Comparison of ENCODE assay signal across 23 cellular contexts in genomic region chr16:50525716-50526115, GRCh38. TPM values are rescaled to one million over a fixed set of nuclear protein-coding genes. Genes with fewer than 3 reads are reported as not detected.
DNase-seq lines count a peak whose midpoint lies in the region; ATAC-seq, FAIRE-seq and TF ChIP-seq lines count a peak whose summit lies in the region.
"Had no signal": no experiment of that assay in that cellular context is flagged by ENCODE, and none has a peak within 500 bp of the region (broad histone marks: within the 10 kb centered on the region; RNA-seq: fewer than 3 reads in every experiment).

No MANE protein-coding gene starts in this region.

- no peak overlapping the region for H3K4ac ChIP-seq in H9 (ENCODE audit: low read depth, low read length)

- dilution Hi-C loops in mammary epithelial cell (cut with HindIII; ENCODE audit: low sequenced_read_pairs): no loop called here

- H3K36me3 ChIP-seq in Caco-2 (ENCODE audit: control insufficient read depth, insufficient read depth, low read length) (no peaks in the 10 kb centered on the region; the same call in 1 of the 2 replicates), endodermal cell (ENCODE audit: control insufficient read depth, insufficient read depth, low read length) (no peaks in the 10 kb centered on the region), spleen (no peaks in the 10 kb centered on the region), HAP-1 (replicated peaks) (no peaks in the 10 kb centered on the region), mammary epithelial cell (ENCODE audit: insufficient read depth, low read length) (no peaks in the 10 kb centered on the region), kidney (ENCODE audit: control insufficient read depth in 1 of 2, insufficient read depth in 2 of 2, low read length in 2 of 2) (no peaks in the 10 kb centered on the region)
- H3K36me3 ChIP-seq: BLaER1 had no signal

- WGBS in H9 (ENCODE audit: extremely low coverage, insufficient read length, low lambda C conversion rate): no CpG with 5 or more reads among the region's 6 CpGs
- 90 to 94% methylated on average over 5 to 6 of the region's 6 CpGs for WGBS in endodermal cell (ENCODE audit: insufficient coverage in 1 of 2, insufficient read length in 1 of 2), 2 experiments
- 86 to 94% (median 91%) methylated on average over 6 of the region's 6 CpGs for WGBS in spleen, 5 donors
- 73% methylated on average over 5 of the region's 6 CpGs for WGBS in mammary epithelial cell (ENCODE audit: low coverage, missing lambda C conversion rate)

- no peak overlapping the region for H3K56ac ChIP-seq in H9 (ENCODE audit: insufficient read length, low read depth, low read length)

- H3K27ac ChIP-seq in H9 (ENCODE audit: insufficient read length, low read depth, low read length) (no peak overlapping the region), endodermal cell (ENCODE audit: low read depth, low read length) (no peak overlapping the region), spleen (no peak overlapping the region), mammary epithelial cell (ENCODE audit: insufficient read depth, low read depth, low read length) (no peak overlapping the region), kidney (ENCODE audit: low read depth in 2 of 2, low read length in 2 of 2) (no peak overlapping the region)
- H3K27ac ChIP-seq: BLaER1, C4-2B had no signal

- H2BK15ac ChIP-seq in H9 (ENCODE audit: low read depth, low read length): no peak overlapping the region

- H3K23ac ChIP-seq in H9 (ENCODE audit: insufficient read length, low read depth, low read length): no peak overlapping the region

- H2BK12ac ChIP-seq in H9 (ENCODE audit: insufficient read length, low read depth, low read length): no peak overlapping the region

- no peak overlapping the region for H3K4me2 ChIP-seq in H9 (ENCODE audit: insufficient read depth, insufficient read length, low read length)
- H3K4me2 ChIP-seq in mammary epithelial cell (ENCODE audit: insufficient read depth, low read depth, low read length): no peak overlapping the region
- H3K4me2 ChIP-seq: BLaER1, GM23338 had no signal

- no peak overlapping the region for H2BK120ac ChIP-seq in H9 (ENCODE audit: low read depth, low read length, poor library complexity, severe bottlenecking)

- no peak overlapping the region for H4K8ac ChIP-seq in H9 (replicated peaks; ENCODE audit: insufficient read length, low read depth, low read length)

- CTCF ChIA-PET in Caco-2 (lab: Charles Lee) (no interaction called here), mammary epithelial cell (lab: Charles Lee; ENCODE audit: low non-redundant PET) (no interaction called here)

- H3K27me3 ChIP-seq in Caco-2 (replicated peaks; ENCODE audit: control insufficient read depth, insufficient read depth, low read length) (no peaks in the 10 kb centered on the region), H9 (ENCODE audit: insufficient read depth, low read length) (no peaks in the 10 kb centered on the region), endodermal cell (ENCODE audit: control insufficient read depth, insufficient read depth, low read length, poor library complexity, severe bottlenecking) (no peaks in the 10 kb centered on the region), spleen (replicated peaks in 1 of 7) (peaks cover 0 to 42% (median 0%) of the 10 kb centered on the region in 7 donors), HAP-1 (ENCODE audit: low read depth) (no peaks in the 10 kb centered on the region), mammary epithelial cell (ENCODE audit: insufficient read depth, low read length) (no peaks in the 10 kb centered on the region)
- H3K27me3 ChIP-seq: BLaER1 had no signal

- no peak overlapping the region for H2AFZ ChIP-seq in H9 (ENCODE audit: low read length)
- H2AFZ ChIP-seq in mammary epithelial cell (ENCODE audit: low read depth, low read length): no peak overlapping the region
- H2AFZ ChIP-seq: GM23338 had no signal

- DNase-seq in Caco-2: peak in 1 of 2 experiments; percentile 5
- DNase-seq in H9: peak; percentile 2
- peak; percentile 7 for DNase-seq in endodermal cell
- peak; percentile 16 for DNase-seq in spleen
- no peak for DNase-seq in HAP-1 (ENCODE audit: low spot score in 2 of 2)
- DNase-seq in mammary epithelial cell: no peak
- no peak for DNase-seq in kidney
- DNase-seq in stimulated activated naive CD8-positive, alpha-beta T cell treated with anti-CD3 and anti-CD28 coated beads, Interleukin-15, amount 100 ng/mL, for 72 hours: no peak
- DNase-seq: CD4-positive, CD25-positive, alpha-beta regulatory T cell; DMS 273 treated with DMSO at 0.1 percent for 48 hours; DMS53; DMS79 treated with DMSO at 0.1 percent for 48 hours; GF-D8; HCEC 1CT had no signal

- H3K27me3 Mint-ChIP-seq in Caco-2 (ENCODE audit: insufficient read depth, unreplicated experiment) (no peaks in the 10 kb centered on the region), H9 (ENCODE audit: low read depth) (peaks cover 40% of the 10 kb centered on the region), endodermal cell (ENCODE audit: insufficient read depth) (peaks cover 19% of the 10 kb centered on the region)
- peaks cover 16% of the 10 kb centered on the region for H3K27me3 Mint-ChIP-seq in stimulated activated naive CD8-positive, alpha-beta T cell treated with anti-CD3 and anti-CD28 coated beads, Interleukin-15, amount 100 ng/mL, for 72 hours

- intact Hi-C loops in Caco-2 (cut with micrococcal nuclease; ENCODE audit: unreplicated experiment): no loop called here
- intact Hi-C loops in spleen (cut with DNase I; ENCODE audit: low total_unique reads): no loop called here
- intact Hi-C loops in mammary epithelial cell (cut with micrococcal nuclease): no loop called here
- intact Hi-C loops in kidney (cut with DNase I): no loop called here

- no peak overlapping the region for H2BK5ac ChIP-seq in H9 (ENCODE audit: insufficient read length, low read length)

- H3K27ac Mint-ChIP-seq in Caco-2 (ENCODE audit: unreplicated experiment) (peak overlapping the region; percentile 33), H9 (no peak overlapping the region), endodermal cell (no peak overlapping the region)
- no peak overlapping the region for H3K27ac Mint-ChIP-seq in stimulated activated naive CD8-positive, alpha-beta T cell treated with anti-CD3 and anti-CD28 coated beads, Interleukin-15, amount 100 ng/mL, for 72 hours
- H3K27ac Mint-ChIP-seq: B cell; CD4-positive, CD25-positive, alpha-beta regulatory T cell; CD8-positive, alpha-beta T cell; GM23338 had no signal

- H3K4me3 Mint-ChIP-seq in Caco-2 (ENCODE audit: unreplicated experiment) (no peak overlapping the region), H9 (no peak overlapping the region), endodermal cell (no peak overlapping the region)
- H3K4me3 Mint-ChIP-seq in stimulated activated naive CD8-positive, alpha-beta T cell treated with anti-CD3 and anti-CD28 coated beads, Interleukin-15, amount 100 ng/mL, for 72 hours: no peak overlapping the region
- H3K4me3 Mint-ChIP-seq: B cell; CD4-positive, CD25-positive, alpha-beta regulatory T cell; CD8-positive, alpha-beta T cell; GM23338 had no signal

- TF ChIP-seq POLR2A in spleen (IDR thresholded peaks at IDR 0.05): no peak

- POLR2A ChIA-PET in Caco-2 (lab: Charles Lee): no interaction called here

- H3K9me3 ChIP-seq in Caco-2: peaks cover 18% of the 10 kb centered on the region
- H3K9me3 ChIP-seq in H9 (ENCODE audit: control insufficient read depth, low read depth, low read length): no peaks in the 10 kb centered on the region
- peaks cover 14% of the 10 kb centered on the region for H3K9me3 ChIP-seq in endodermal cell (ENCODE audit: control insufficient read depth, low read length)
- peaks cover 0 to 22% (median 18%) of the 10 kb centered on the region in 8 donors for H3K9me3 ChIP-seq in spleen
- H3K9me3 ChIP-seq in HAP-1: 0 out of 2 replicates have a peak, but pooled peaks cover 2% of the 10 kb centered on the region
- peaks cover 8% of the 10 kb centered on the region for H3K9me3 ChIP-seq in mammary epithelial cell (replicated peaks; ENCODE audit: insufficient read depth, low read length)
- peaks cover 0 to 6% of the 10 kb centered on the region in 2 donors for H3K9me3 ChIP-seq in kidney (ENCODE audit: control insufficient read depth in 1 of 2, low read length in 2 of 2)

- H3K36me3 Mint-ChIP-seq in Caco-2 (ENCODE audit: insufficient read depth, unreplicated experiment) (peaks cover 32% of the 10 kb centered on the region), H9 (ENCODE audit: insufficient read depth in 1 of 3, low read depth in 3 of 3) (no peaks in the 10 kb centered on the region; a peak in 2 of 7 replicates), endodermal cell (ENCODE audit: low read depth) (no peaks in the 10 kb centered on the region)
- H3K36me3 Mint-ChIP-seq: CD8-positive, alpha-beta T cell had no signal

- H4K5ac ChIP-seq in H9 (ENCODE audit: insufficient read length, low read depth, low read length): no peak overlapping the region

- TF ChIP-seq CTCF in Caco-2 (IDR thresholded peaks at IDR 0.05; ENCODE audit: insufficient read depth in 1 of 2, low read depth in 1 of 2, low read length in 1 of 2, severe bottlenecking in 1 of 2, unreplicated experiment in 1 of 2) (no peak), H9 (conservative IDR thresholded peaks at IDR 0.05) (no peak), endodermal cell (conservative IDR thresholded peaks at IDR 0.05) (no peak), spleen (IDR thresholded peaks at IDR 0.05 in 8 of 11, conservative IDR thresholded peaks at IDR 0.05 in 3 of 11) (no peak), mammary epithelial cell (conservative IDR thresholded peaks at IDR 0.05 in 1 of 2, IDR thresholded peaks at IDR 0.05 in 1 of 2; ENCODE audit: extremely low read depth in 1 of 2, insufficient read depth in 1 of 2, low read depth in 1 of 2, low read length in 2 of 2) (no peak), kidney (IDR thresholded peaks at IDR 0.05; ENCODE audit: borderline replicate concordance, extremely low read depth, insufficient read depth) (no peak)

- peaks cover 15% of the 10 kb centered on the region for H3K4me1 Mint-ChIP-seq in Caco-2 (ENCODE audit: low read depth, unreplicated experiment)
- peaks cover 11% of the 10 kb centered on the region in 2 experiments for H3K4me1 Mint-ChIP-seq in H9
- H3K4me1 Mint-ChIP-seq in endodermal cell: peaks cover 2% of the 10 kb centered on the region
- H3K4me1 Mint-ChIP-seq in stimulated activated naive CD8-positive, alpha-beta T cell treated with anti-CD3 and anti-CD28 coated beads, Interleukin-15, amount 100 ng/mL, for 72 hours: no peaks in the 10 kb centered on the region
- H3K4me1 Mint-ChIP-seq: B cell; CD4-positive, CD25-positive, alpha-beta regulatory T cell; GM23338 had no signal

- no peak overlapping the region for H3K18ac ChIP-seq in H9 (ENCODE audit: insufficient read length, low read depth, low read length)

- H3K9ac ChIP-seq in H9 (ENCODE audit: extremely low read depth, insufficient read length, low read length) (no peak overlapping the region), endodermal cell (ENCODE audit: extremely low read depth, low read length, poor library complexity, severe bottlenecking) (no peak overlapping the region), mammary epithelial cell (ENCODE audit: insufficient read depth, low read length) (no peak overlapping the region), kidney (ENCODE audit: low read length in 2 of 2) (no peak overlapping the region)
- H3K9ac ChIP-seq: BLaER1 had no signal

- in situ Hi-C loops in HAP-1 (cut with MboI; ENCODE audit: low sequenced_read_pairs): no loop called here
- in situ Hi-C loops in mammary epithelial cell (cut with MboI; ENCODE audit: low sequenced_read_pairs in 2 of 2): no loop called here

- no peak overlapping the region for H3K14ac ChIP-seq in H9 (ENCODE audit: insufficient read depth, low read length)

- no peaks in the 10 kb centered on the region for H3K79me2 ChIP-seq in H9 (ENCODE audit: insufficient read depth, low read length)
- no peaks in the 10 kb centered on the region for H3K79me2 ChIP-seq in mammary epithelial cell (ENCODE audit: insufficient read depth, low read length)

- H3K4me3 ChIP-seq in Caco-2 (ENCODE audit: low read depth, low read length) (no peak overlapping the region), endodermal cell (ENCODE audit: low read length) (no peak overlapping the region), spleen (no peak overlapping the region), HAP-1 (no peak overlapping the region), mammary epithelial cell (replicated peaks in 1 of 3; ENCODE audit: insufficient read depth in 1 of 3, low read depth in 2 of 3, low read length in 3 of 3) (no peak overlapping the region), kidney (ENCODE audit: low read length in 2 of 2) (no peak overlapping the region)
- H3K4me3 ChIP-seq: BLaER1, GM23338 had no signal

- no peak overlapping the region for H2AK5ac ChIP-seq in H9 (ENCODE audit: insufficient read length, low read length)

- no peaks in the 10 kb centered on the region for H3K79me1 ChIP-seq in H9 (ENCODE audit: insufficient read depth, low read depth, low read length, poor library complexity, severe bottlenecking)

- H3K9me3 Mint-ChIP-seq in Caco-2 (ENCODE audit: unreplicated experiment) (peaks cover 27% of the 10 kb centered on the region), H9 (peaks cover 18 to 20% of the 10 kb centered on the region in 2 experiments; a peak in 4 of 5 replicates), endodermal cell (peaks cover 25% of the 10 kb centered on the region)
- H3K9me3 Mint-ChIP-seq in stimulated activated naive CD8-positive, alpha-beta T cell treated with anti-CD3 and anti-CD28 coated beads, Interleukin-15, amount 100 ng/mL, for 72 hours: peaks cover 4 to 17% of the 10 kb centered on the region in 2 donors

- no peak overlapping the region for H4K91ac ChIP-seq in H9 (ENCODE audit: insufficient read length, low read depth, low read length)

- no peak overlapping the region for H2BK20ac ChIP-seq in H9 (ENCODE audit: low read depth, low read length, poor library complexity, severe bottlenecking)

- H4K20me1 ChIP-seq in H9 (ENCODE audit: control insufficient read depth, insufficient read depth, insufficient read length): no peaks in the 10 kb centered on the region
- H4K20me1 ChIP-seq in mammary epithelial cell (ENCODE audit: insufficient read depth, low read length): no peaks in the 10 kb centered on the region
- H4K20me1 ChIP-seq: BLaER1 had no signal

- peaks cover 21% of the 10 kb centered on the region for H3K4me1 ChIP-seq in Caco-2
- no peaks in the 10 kb centered on the region for H3K4me1 ChIP-seq in H9 (ENCODE audit: insufficient read depth, low read length)
- peaks cover 2% of the 10 kb centered on the region for H3K4me1 ChIP-seq in endodermal cell (ENCODE audit: control insufficient read depth, insufficient read depth, low read length)
- H3K4me1 ChIP-seq in spleen: no peaks in the 10 kb centered on the region
- H3K4me1 ChIP-seq in HAP-1: no peaks in the 10 kb centered on the region
- no peaks in the 10 kb centered on the region for H3K4me1 ChIP-seq in mammary epithelial cell (ENCODE audit: insufficient read depth, low read length)
- H3K4me1 ChIP-seq in kidney (ENCODE audit: control insufficient read depth in 1 of 2, insufficient read depth in 1 of 2, low read depth in 1 of 2, low read length in 2 of 2): no peaks in the 10 kb centered on the region
- H3K4me1 ChIP-seq: BLaER1 had no signal

- H3K23me2 ChIP-seq in H9 (ENCODE audit: insufficient read length, low read depth, low read length, poor library complexity, severe bottlenecking): no peaks in the 10 kb centered on the region

- BruUV-seq in Caco-2 (replicated peaks; lab: Mats Ljungman, UMichigan) (no TSS peak), mammary epithelial cell (replicated peaks; lab: Mats Ljungman, UMichigan) (no TSS peak)

- no peak for FAIRE-seq in kidney (lab: Jason Lieb, UNC)
- FAIRE-seq: D721Med, GM12891, GM18507 had no signal

- ATAC-seq in stimulated activated naive CD8-positive, alpha-beta T cell treated with anti-CD3 and anti-CD28 coated beads, Interleukin-15, amount 100 ng/mL, for 72 hours: no peak
- ATAC-seq: CD8-positive, alpha-beta T cell; GM23338 had no signal

- H3T11ph ChIP-seq in H9 (ENCODE audit: low read length): no peak overlapping the region

RNA-seq across cellular contexts. Expression of gene NKD1, which starts 22.5 kb away (rescaled TPM):
- total RNA-seq in Caco-2 (2022) (37.9 and 54.9 TPM in 2 replicates), H9 (2021) (1.9 and 3.7 TPM in 2 replicates), endodermal cell (1 to 10 TPM; 7.0 to 9.5 TPM), spleen (10 to 100 TPM in 1 of 7 donors, 1 to 10 TPM in 6; 1.7 to 15.2 (median 7.0) TPM), mammary epithelial cell (under 1 TPM; under 0.01 to 0.35 TPM), kidney (9.9 TPM)
- polyA plus RNA-seq in endodermal cell (2013, experiment 1 of 2): 32.4 TPM
- polyA plus RNA-seq in endodermal cell (2013, experiment 2 of 2): 20.2 TPM
- polyA plus RNA-seq in spleen (under 1 TPM; 0.11 to 0.74 (median 0.38) TPM), mammary epithelial cell (0.19 TPM), kidney (ENCODE audit: insufficient read depth, low read depth, low replicate concordance) (1.1 TPM)
- polyA minus RNA-seq in mammary epithelial cell: not detected
- total RNA-seq: G401 had no signal

Comparison
In these comparisons a context has a peak if more than half of its experiments do, and no peak if none do; other contexts are left out.
1. DNase-seq: peak in H9 (single experiment), endodermal cell (single experiment) and spleen (single experiment); none in HAP-1 (0 of 2), mammary epithelial cell (single experiment), kidney (single experiment) and stimulated activated naive CD8-positive, alpha-beta T cell treated with anti-CD3 and anti-CD28 coated beads, Interleukin-15, amount 100 ng/mL, for 72 hours (0 of 2).